ENCODE assay signal across 5 cellular contexts in the genomic region with DNA sequence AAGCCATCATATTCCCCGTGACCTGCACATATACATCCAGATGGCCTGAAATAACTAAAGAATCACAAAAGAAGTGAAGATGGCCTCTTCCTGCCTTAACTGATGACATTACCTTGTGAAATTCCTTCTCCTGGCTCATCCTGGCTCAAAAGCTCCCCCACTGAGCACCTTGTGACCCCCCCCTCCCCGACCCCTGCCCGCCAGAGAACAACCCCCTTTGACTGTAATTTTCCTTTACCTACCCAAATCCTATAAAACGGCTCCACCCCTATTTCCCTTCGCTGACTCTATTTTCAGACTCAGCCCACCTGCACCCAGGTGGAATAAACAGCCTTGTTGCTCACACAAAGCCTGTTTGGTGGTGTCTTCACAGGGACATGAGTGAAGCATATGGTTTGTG. TPM values are rescaled to one million over a fixed set of nuclear protein-coding genes. Genes with fewer than 3 reads are reported as not detected.
DNase-seq lines count a peak whose midpoint lies in the region; ATAC-seq and TF ChIP-seq lines count a peak whose summit lies in the region.
"Not testable (repeated sequence)": the region's sequence is repeated elsewhere in the genome, so short reads cannot be mapped to it uniquely, and the experiment has no call there.

No MANE protein-coding gene starts in this region.

- peak overlapping the region in 1 of 2 experiments; percentile 1; a peak in 2 of 5 replicates for H3K4me3 Mint-ChIP-seq in H9
- H3K4me3 Mint-ChIP-seq in WTC11, endodermal cell: not testable (repeated sequence)

- not testable (repeated sequence) for H4K91ac ChIP-seq in H9 (ENCODE audit: insufficient read length, low read depth, low read length)

- not testable (repeated sequence) for H4K8ac ChIP-seq in H9 (replicated peaks; ENCODE audit: insufficient read length, low read depth, low read length); mesendoderm (ENCODE audit: low read depth, low read length)

- H3K4me3 ChIP-seq in endodermal cell (ENCODE audit: low read length); mesendoderm (ENCODE audit: low read length): not testable (repeated sequence)

- not testable (repeated sequence) for H3K14ac ChIP-seq in H9 (ENCODE audit: insufficient read depth, low read length)

- not testable (repeated sequence) for H3K4me2 ChIP-seq in H9 (ENCODE audit: insufficient read depth, insufficient read length, low read length); mesendoderm (ENCODE audit: low read length)

- not testable (repeated sequence) for H3K56ac ChIP-seq in H9 (ENCODE audit: insufficient read length, low read depth, low read length)
- peak overlapping the region; percentile 51 for H3K56ac ChIP-seq in mesendoderm (ENCODE audit: low read length)

- H3T11ph ChIP-seq in H9 (ENCODE audit: low read length), result not testable (repeated sequence)

- CTCF ChIA-PET in WTC11 (lab: Charles Lee), result not testable (repeated sequence)

- H3K4me1 Mint-ChIP-seq in H9 (peaks cover 41 to 49% of the 10 kb centered on the region in 2 experiments), WTC11 (peaks cover 62% of the 10 kb centered on the region), endodermal cell (peaks cover 41% of the 10 kb centered on the region)

- not testable (repeated sequence) for H2BK15ac ChIP-seq in H9 (ENCODE audit: low read depth, low read length)
- H2BK15ac ChIP-seq in mesendoderm (replicated peaks; ENCODE audit: low read depth), result peak overlapping the region; percentile 74

- DNase-seq in H9, result peak; percentile 54
- peak; percentile 20 for DNase-seq in WTC11 (ENCODE audit: low spot score)
- DNase-seq in endodermal cell, result peak; percentile 76
- DNase-seq in mesendoderm, result peak; percentile 69

- POLR2A ChIA-PET in WTC11 (lab: Charles Lee), result not testable (repeated sequence)

- H2AFZ ChIP-seq in H9 (ENCODE audit: low read length), result not testable (repeated sequence)

- no CpG with 5 or more reads among the region's 5 CpGs for WGBS in H9 (ENCODE audit: extremely low coverage, insufficient read length, low lambda C conversion rate)
- 29 to 55% methylated on average over 3 to 5 of the region's 5 CpGs for WGBS in endodermal cell (ENCODE audit: insufficient coverage in 1 of 2, insufficient read length in 1 of 2), 2 experiments
- no CpG with 5 or more reads among the region's 5 CpGs for WGBS in mesendoderm (ENCODE audit: extremely low coverage, insufficient coverage, low lambda C conversion rate)

- H2AK5ac ChIP-seq in H9 (ENCODE audit: insufficient read length, low read length); mesendoderm (ENCODE audit: low read length): not testable (repeated sequence)

- not testable (repeated sequence) for TF ChIP-seq CTCF in H9 (conservative IDR thresholded peaks at IDR 0.05); WTC11 (IDR thresholded peaks at IDR 0.05); endodermal cell (conservative IDR thresholded peaks at IDR 0.05)

- not testable (repeated sequence) for H3K79me1 ChIP-seq in H9 (ENCODE audit: insufficient read depth, low read depth, low read length, poor library complexity, severe bottlenecking); mesendoderm (ENCODE audit: low read length)

- not testable (repeated sequence) for H2BK12ac ChIP-seq in H9 (ENCODE audit: insufficient read length, low read depth, low read length)

- not testable (repeated sequence) for H3K23me2 ChIP-seq in H9 (ENCODE audit: insufficient read length, low read depth, low read length, poor library complexity, severe bottlenecking)

- H3K9me3 Mint-ChIP-seq in H9, WTC11, endodermal cell: not testable (repeated sequence)

- not testable (repeated sequence) for ATAC-seq in WTC11

- H3K79me2 ChIP-seq in H9 (ENCODE audit: insufficient read depth, low read length); mesendoderm (ENCODE audit: control insufficient read depth, insufficient read depth, low read length): not testable (repeated sequence)

- H3K27ac Mint-ChIP-seq in H9, result peak overlapping the region in 1 of 3 experiments; percentile 6; a peak in 2 of 7 replicates
- H3K27ac Mint-ChIP-seq in WTC11, result peak overlapping the region; percentile 67
- peak overlapping the region; percentile 8 for H3K27ac Mint-ChIP-seq in endodermal cell

- peak overlapping the region; percentile 4; the same call in 1 of the 2 replicates for H3K9ac ChIP-seq in ES-I3 (ENCODE audit: low read depth, low read length)
- H3K9ac ChIP-seq in H9 (ENCODE audit: extremely low read depth, insufficient read length, low read length); endodermal cell (ENCODE audit: extremely low read depth, low read length, poor library complexity, severe bottlenecking); mesendoderm (ENCODE audit: low read length): not testable (repeated sequence)

- H3K36me3 Mint-ChIP-seq in H9 (ENCODE audit: insufficient read depth in 1 of 3, low read depth in 3 of 3); WTC11; endodermal cell (ENCODE audit: low read depth): not testable (repeated sequence)

- not testable (repeated sequence) for H3K4ac ChIP-seq in H9 (ENCODE audit: low read depth, low read length); mesendoderm (ENCODE audit: low read depth, low read length)

- H3K27me3 ChIP-seq in H9 (ENCODE audit: insufficient read depth, low read length); endodermal cell (ENCODE audit: control insufficient read depth, insufficient read depth, low read length, poor library complexity, severe bottlenecking); mesendoderm (ENCODE audit: insufficient read depth, low read length, poor library complexity): not testable (repeated sequence)

- H2BK20ac ChIP-seq in H9 (ENCODE audit: low read depth, low read length, poor library complexity, severe bottlenecking), result not testable (repeated sequence)

- H3K4me1 ChIP-seq in ES-I3 (ENCODE audit: insufficient read depth, low read length), result peaks cover 40% of the 10 kb centered on the region
- not testable (repeated sequence) for H3K4me1 ChIP-seq in H9 (ENCODE audit: insufficient read depth, low read length); endodermal cell (ENCODE audit: control insufficient read depth, insufficient read depth, low read length); mesendoderm (ENCODE audit: control insufficient read depth, low read depth, low read length)

- not testable (repeated sequence) for H3K27ac ChIP-seq in H9 (ENCODE audit: insufficient read length, low read depth, low read length); endodermal cell (ENCODE audit: low read depth, low read length)
- peak overlapping the region; percentile 73 for H3K27ac ChIP-seq in mesendoderm (ENCODE audit: low read depth, low read length)

- H2BK120ac ChIP-seq in H9 (ENCODE audit: low read depth, low read length, poor library complexity, severe bottlenecking); mesendoderm (ENCODE audit: low read depth, low read length): not testable (repeated sequence)

- not testable (repeated sequence) for H4K5ac ChIP-seq in H9 (ENCODE audit: insufficient read length, low read depth, low read length); mesendoderm (ENCODE audit: low read length)

- not testable (repeated sequence) for H4K20me1 ChIP-seq in H9 (ENCODE audit: control insufficient read depth, insufficient read depth, insufficient read length)

- not testable (repeated sequence) for H3K36me3 ChIP-seq in ES-I3 (ENCODE audit: insufficient read depth, low read length); endodermal cell (ENCODE audit: control insufficient read depth, insufficient read depth, low read length); mesendoderm (ENCODE audit: control insufficient read depth, insufficient read depth, low read length)

- not testable (repeated sequence) for H3K27me3 Mint-ChIP-seq in H9 (ENCODE audit: low read depth); WTC11 (ENCODE audit: low read depth); endodermal cell (ENCODE audit: insufficient read depth)

- H2BK5ac ChIP-seq in H9 (ENCODE audit: insufficient read length, low read length); mesendoderm (ENCODE audit: low read length): not testable (repeated sequence)

- H3K9me3 ChIP-seq in ES-I3 (ENCODE audit: control insufficient read depth, insufficient read depth, low read length); H9 (ENCODE audit: control insufficient read depth, low read depth, low read length); endodermal cell (ENCODE audit: control insufficient read depth, low read length): not testable (repeated sequence)

- not testable (repeated sequence) for H3K18ac ChIP-seq in H9 (ENCODE audit: insufficient read length, low read depth, low read length)
- H3K18ac ChIP-seq in mesendoderm (ENCODE audit: low read length), result peak overlapping the region; percentile 68

- H3K23ac ChIP-seq in H9 (ENCODE audit: insufficient read length, low read depth, low read length); mesendoderm (ENCODE audit: low read length): not testable (repeated sequence)

RNA-seq across cellular contexts. Expression of a gene that starts 4.0 kb away (rescaled TPM):
- total RNA-seq in H9 (2021) (20.1 and 21.9 TPM in 2 replicates), WTC11 (2021) (22.1 to 24.6 TPM (median 23.8 TPM) in 3 replicates), endodermal cell (10 to 100 TPM; 20.4 to 22.5 TPM)
- 54.5 TPM for polyA plus RNA-seq in endodermal cell (2013, experiment 1 of 2)
- 44.5 TPM for polyA plus RNA-seq in endodermal cell (2013, experiment 2 of 2)
- polyA plus RNA-seq in mesendoderm (2013, experiment 1 of 2), result 41.5 TPM
- polyA plus RNA-seq in mesendoderm (2013, experiment 2 of 2), result 40.8 TPM

RNA-seq across cellular contexts. Expression of a gene that starts 10.0 kb away (rescaled TPM):
- total RNA-seq in H9 (2021) (1.2 and 1.4 TPM in 2 replicates), WTC11 (2021) (1.5 to 2.1 TPM (median 1.5 TPM) in 3 replicates), endodermal cell (1 to 10 TPM; 1.9 to 2.3 TPM)
- 11.8 TPM for polyA plus RNA-seq in endodermal cell (2013, experiment 1 of 2)
- 10.1 TPM for polyA plus RNA-seq in endodermal cell (2013, experiment 2 of 2)
- polyA plus RNA-seq in mesendoderm (2013, experiment 1 of 2), result 5.5 TPM
- 5.7 TPM for polyA plus RNA-seq in mesendoderm (2013, experiment 2 of 2)

Comparison
In these comparisons a context has a peak if more than half of its experiments do, and no peak if none do; other contexts are left out.
1. DNase-seq: peak in every context shown above with its lines; median percentile 76 in endodermal cell; 69 in mesendoderm; 54 in H9; 20 in WTC11.